ENCODE assay signal across 9 cellular contexts in genomic region chr19:42285546-42285945, GRCh38. TPM values are rescaled to one million over a fixed set of nuclear protein-coding genes. Genes with fewer than 3 reads are reported as not detected.
A peak's percentile ranks its signal among the peaks of the same experiment; 100 is the strongest.
DNase-seq lines count a peak whose midpoint lies in the region; ATAC-seq and TF ChIP-seq lines count a peak whose summit lies in the region.
"Had no signal": no experiment of that assay in that cellular context is flagged by ENCODE, and none has a peak within 500 bp of the region (broad histone marks: within the 10 kb centered on the region; RNA-seq: fewer than 3 reads in every experiment).

No MANE protein-coding gene starts in this region.

- H2AFZ ChIP-seq in OCI-LY7 (ENCODE audit: low read length) = no peak overlapping the region

- POLR2A ChIA-PET in OCI-LY7 (lab: Charles Lee) = no interaction called here

- TF ChIP-seq CTCF in GM12864 (IDR thresholded peaks at IDR 0.05; ENCODE audit: low read depth, low read length, missing control alignments) (no peak), OCI-LY7 (conservative IDR thresholded peaks at IDR 0.05; ENCODE audit: low read length) (peak; percentile 39; the same call in 1 of the 2 replicates), esophagus squamous epithelium (IDR thresholded peaks at IDR 0.05) (no peak)

- peaks cover 10% of the 10 kb centered on the region; the same call in 1 of the 2 replicates for H4K20me1 ChIP-seq in OCI-LY7 (ENCODE audit: insufficient read depth, low read length)

- CTCF ChIA-PET in OCI-LY7 (lab: Charles Lee; ENCODE audit: unreplicated experiment) = no interaction called here

- H3K4me3 ChIP-seq in GM12864 (ENCODE audit: low read depth, low read length) = peak overlapping the region; percentile 70
- H3K4me3 ChIP-seq in OCI-LY7 (ENCODE audit: low read depth, low read length, poor library complexity, severe bottlenecking) = peak overlapping the region; percentile 89
- peak overlapping the region in 2 of 4 donors; percentile 71 to 87 for H3K4me3 ChIP-seq in esophagus squamous epithelium

- H3K27me3 ChIP-seq in esophagus squamous epithelium = no peaks in the 10 kb centered on the region

- peaks cover 17% of the 10 kb centered on the region for H3K79me2 ChIP-seq in OCI-LY7 (ENCODE audit: insufficient read depth, low read depth, low read length)

- H3K27ac ChIP-seq in OCI-LY7 (ENCODE audit: low read depth, low read length, poor library complexity, severe bottlenecking) = peak overlapping the region; percentile 70
- peak overlapping the region; percentile 84 to 98 (median 84) for H3K27ac ChIP-seq in esophagus squamous epithelium

- H3K9me3 ChIP-seq in OCI-LY7 (ENCODE audit: low read length) (no peaks in the 10 kb centered on the region), esophagus squamous epithelium (no peaks in the 10 kb centered on the region)

- intact Hi-C loops in OCI-LY7 (cut with micrococcal nuclease; ENCODE audit: unreplicated experiment) (loop anchor here (10.0 kb wide), 1 partner anchor 421 kb away; the partner anchor contains the start of gene RPS19), esophagus squamous epithelium (cut with DNase I) (no loop called here)

- peaks cover 39% of the 10 kb centered on the region for H3K36me3 ChIP-seq in OCI-LY7 (ENCODE audit: insufficient read depth, low read length)
- H3K36me3 ChIP-seq in esophagus squamous epithelium = peaks cover 31 to 40% (median 37%) of the 10 kb centered on the region in 3 donors

- DNase-seq in GM12864 (ENCODE audit: low read depth) (no peak), OCI-LY7 (ENCODE audit: low spot score) (peak; percentile 54), esophagus squamous epithelium (lab: John Stamatoyannopoulos, UW) (no peak), retina (peak; percentile 49), SW 1271 (lab: John Stamatoyannopoulos, UW) (no peak)
- DNase-seq: cortex of kidney had no signal

- WGBS in esophagus squamous epithelium, 2 donors = 10 to 33% methylated on average over 3 to 5 of the region's 5 CpGs

- ATAC-seq in GM21619 (IDR thresholded peaks at IDR 0.05; ENCODE audit: unreplicated experiment) = no peak
- no peak for ATAC-seq in GM18868 (IDR thresholded peaks at IDR 0.05; ENCODE audit: unreplicated experiment)
- no peak for ATAC-seq in GM21528 (IDR thresholded peaks at IDR 0.05; ENCODE audit: low FRiP score, unreplicated experiment)

- no peaks in the 10 kb centered on the region for H3K9me2 ChIP-seq in OCI-LY7 (ENCODE audit: insufficient read depth, low read length)

- no TSS peak for BruUV-seq in OCI-LY7 (replicated peaks; lab: Mats Ljungman, UMichigan)

- H3K4me1 ChIP-seq in OCI-LY7 (ENCODE audit: insufficient read depth, low read length, poor library complexity, severe bottlenecking) = peaks cover 46% of the 10 kb centered on the region
- H3K4me1 ChIP-seq in esophagus squamous epithelium = peaks cover 47 to 69% (median 55%) of the 10 kb centered on the region in 3 donors

- no peak for TF ChIP-seq POLR2A in esophagus squamous epithelium (IDR thresholded peaks at IDR 0.05)

- peak overlapping the region; percentile 93 for H3K4me2 ChIP-seq in OCI-LY7 (ENCODE audit: low read length)

RNA-seq across cellular contexts. Expression of gene PRR19, which starts 16.4 kb away (rescaled TPM):
- 1.4 TPM in 1 of 2 replicates, not detected in the other for total RNA-seq in OCI-LY7 (2014; rRNA removed; shearing (Covaris generic))
- total RNA-seq in OCI-LY7 (2022) (0.40 and 0.70 TPM in 2 replicates), esophagus squamous epithelium (1 to 10 TPM in 1 of 4 donors, under 1 TPM in 3; 0.75 to 1.0 (median 0.82) TPM)

RNA-seq across cellular contexts. Expression of gene CIC, which starts 16.5 kb away (rescaled TPM):
- total RNA-seq in OCI-LY7 (2014; rRNA removed; shearing (Covaris generic)) = 20.7 and 26.8 TPM in 2 replicates
- total RNA-seq in OCI-LY7 (2022) (48.2 and 59.3 TPM in 2 replicates), esophagus squamous epithelium (10 to 100 TPM; 25.1 to 54.9 (median 27.9) TPM)

RNA-seq across cellular contexts. Expression of gene PAFAH1B3, which starts 16.9 kb away (rescaled TPM):
- total RNA-seq in OCI-LY7 (2014; rRNA removed; shearing (Covaris generic)) = 54.9 and 62.1 TPM in 2 replicates
- total RNA-seq in OCI-LY7 (2022) = 35.9 and 42.3 TPM in 2 replicates
- 10 to 100 TPM; 22.5 to 45.9 (median 30.3) TPM for total RNA-seq in esophagus squamous epithelium

RNA-seq across cellular contexts. Expression of gene TMEM145, which starts 27.6 kb away (rescaled TPM):
- total RNA-seq in OCI-LY7 (2014; rRNA removed; shearing (Covaris generic)) = not detected in 2 replicates
- total RNA-seq in OCI-LY7 (2022) (1.8 TPM in 2 replicates), esophagus squamous epithelium (not detected)

RNA-seq across cellular contexts. Expression of gene ERF, which starts 30.6 kb away (rescaled TPM):
- 22.1 and 26.7 TPM in 2 replicates for total RNA-seq in OCI-LY7 (2014; rRNA removed; shearing (Covaris generic))
- 33.5 and 36.6 TPM in 2 replicates for total RNA-seq in OCI-LY7 (2022)
- 10 to 100 TPM; 13.3 to 32.5 (median 21.0) TPM for total RNA-seq in esophagus squamous epithelium

Comparison
In these comparisons a context has a peak if more than half of its experiments do, and no peak if none do; other contexts are left out.
1. DNase-seq: peak in OCI-LY7 (single experiment) and retina (single experiment); none in GM12864 (single experiment), esophagus squamous epithelium (single experiment) and SW 1271 (0 of 2).